In genomic region chr10:128147669-128148068, GRCh38 we compare ENCODE assay signal across 16 cellular contexts. TPM values are rescaled to one million over a fixed set of nuclear protein-coding genes. Genes with fewer than 3 reads are reported as not detected.
DNase-seq lines count a peak whose midpoint lies in the region; ATAC-seq and TF ChIP-seq lines count a peak whose summit lies in the region.
"Had no signal": no experiment of that assay in that cellular context is flagged by ENCODE, and none has a peak within 500 bp of the region (broad histone marks: within the 10 kb centered on the region; RNA-seq: fewer than 3 reads in every experiment).

No MANE protein-coding gene starts in this region.

- peaks cover 10% of the 10 kb centered on the region for H3K9me3 Mint-ChIP-seq in activated naive CD8-positive, alpha-beta T cell (ENCODE audit: low read depth)
- peaks cover 11% of the 10 kb centered on the region for H3K9me3 Mint-ChIP-seq in activated naive CD8-positive, alpha-beta T cell treated with anti-CD3 and anti-CD28 coated beads for 36 hours
- peaks cover 14% of the 10 kb centered on the region for H3K9me3 Mint-ChIP-seq in activated naive CD8-positive, alpha-beta T cell treated with anti-CD3 and anti-CD28 coated beads, Interleukin-2, amount 50 U/mL, for 24 hours

- H3K27ac Mint-ChIP-seq in activated naive CD8-positive, alpha-beta T cell = no peak overlapping the region
- H3K27ac Mint-ChIP-seq in activated naive CD8-positive, alpha-beta T cell treated with anti-CD3 and anti-CD28 coated beads for 36 hours = no peak overlapping the region
- peak overlapping the region; percentile 78 for H3K27ac Mint-ChIP-seq in activated naive CD8-positive, alpha-beta T cell treated with anti-CD3 and anti-CD28 coated beads, Interleukin-2, amount 50 U/mL, for 24 hours
- H3K27ac Mint-ChIP-seq: activated T-cell treated with anti-CD3 and anti-CD28 coated beads, Interleukin-2, amount 50 U/mL, for 72 hours; T-helper 1 cell treated with Interleukin-12 subunit alpha and Interleukin-12 subunit beta and Interleukin-4 antibody, amounts not matched to agents 30 μg/mL and 1 μg/mL, for 36 hours had no signal

- no peaks in the 10 kb centered on the region for H3K36me3 Mint-ChIP-seq in activated naive CD8-positive, alpha-beta T cell
- peaks cover 3% of the 10 kb centered on the region for H3K36me3 Mint-ChIP-seq in activated naive CD8-positive, alpha-beta T cell treated with anti-CD3 and anti-CD28 coated beads for 36 hours
- peaks cover 6% of the 10 kb centered on the region for H3K36me3 Mint-ChIP-seq in activated naive CD8-positive, alpha-beta T cell treated with anti-CD3 and anti-CD28 coated beads, Interleukin-2, amount 50 U/mL, for 24 hours (ENCODE audit: low read depth)

- no peak overlapping the region for H3K4me3 ChIP-seq in fibroblast of the aortic adventitia (ENCODE audit: low read depth, low read length)
- H3K4me3 ChIP-seq: smooth muscle cell had no signal

- ATAC-seq in activated naive CD8-positive, alpha-beta T cell treated with anti-CD3 and anti-CD28 coated beads, Interleukin-2, amount 50 U/mL, for 24 hours = no peak
- ATAC-seq in GM21529 (IDR thresholded peaks at IDR 0.05; ENCODE audit: unreplicated experiment) = no peak
- ATAC-seq: activated T-cell treated with anti-CD3 and anti-CD28 coated beads, Interleukin-2, amount 50 U/mL, for 72 hours; HepG2 had no signal

- TF ChIP-seq CTCF in fibroblast of the aortic adventitia (IDR thresholded peaks at IDR 0.05; ENCODE audit: insufficient read depth, low read length) = no peak

- peaks cover 19% of the 10 kb centered on the region for H3K4me1 Mint-ChIP-seq in activated naive CD8-positive, alpha-beta T cell (ENCODE audit: low read depth)
- H3K4me1 Mint-ChIP-seq in activated naive CD8-positive, alpha-beta T cell treated with anti-CD3 and anti-CD28 coated beads for 36 hours = peaks cover 14% of the 10 kb centered on the region
- peaks cover 40% of the 10 kb centered on the region for H3K4me1 Mint-ChIP-seq in activated naive CD8-positive, alpha-beta T cell treated with anti-CD3 and anti-CD28 coated beads, Interleukin-2, amount 50 U/mL, for 24 hours

- no peak for DNase-seq in activated naive CD8-positive, alpha-beta T cell treated with anti-CD3 and anti-CD28 coated beads for 36 hours
- DNase-seq in activated naive CD8-positive, alpha-beta T cell treated with anti-CD3 and anti-CD28 coated beads, Interleukin-2, amount 50 U/mL, for 24 hours = no peak
- peak; percentile 91 for DNase-seq in fibroblast of the aortic adventitia (ENCODE audit: low read depth)
- peak; percentile 88 for DNase-seq in stromal cell of bone marrow (ENCODE audit: low read depth)
- DNase-seq in NCI-H146 (lab: John Stamatoyannopoulos, UW) = no peak
- no peak for DNase-seq in NCI-H82 (lab: John Stamatoyannopoulos, UW)
- DNase-seq: activated CD4-positive, alpha-beta T cell treated with anti-CD3 and anti-CD28 coated beads for 4 hours; activated T-cell treated with anti-CD3 and anti-CD28 coated beads, Interleukin-2, amount 50 U/mL, for 72 hours; DMS 273 treated with DMSO at 0.1 percent for 48 hours; NCI-H1105 treated with DMSO at 0.1 percent for 48 hours; NCI-H446 treated with DMSO at 0.1 percent for 48 hours had no signal

- H3K4me3 Mint-ChIP-seq in activated naive CD8-positive, alpha-beta T cell = peak overlapping the region; percentile 31
- H3K4me3 Mint-ChIP-seq in activated naive CD8-positive, alpha-beta T cell treated with anti-CD3 and anti-CD28 coated beads for 36 hours = no peak overlapping the region
- H3K4me3 Mint-ChIP-seq in activated naive CD8-positive, alpha-beta T cell treated with anti-CD3 and anti-CD28 coated beads, Interleukin-2, amount 50 U/mL, for 24 hours = peak overlapping the region; percentile 49
- H3K4me3 Mint-ChIP-seq: T-helper 1 cell treated with Interleukin-12 subunit alpha and Interleukin-12 subunit beta and Interleukin-4 antibody, amounts not matched to agents 30 μg/mL and 1 μg/mL, for 36 hours had no signal

- H3K27me3 Mint-ChIP-seq in activated naive CD8-positive, alpha-beta T cell = no peaks in the 10 kb centered on the region
- H3K27me3 Mint-ChIP-seq in activated naive CD8-positive, alpha-beta T cell treated with anti-CD3 and anti-CD28 coated beads for 36 hours = no peaks in the 10 kb centered on the region
- H3K27me3 Mint-ChIP-seq in activated naive CD8-positive, alpha-beta T cell treated with anti-CD3 and anti-CD28 coated beads, Interleukin-2, amount 50 U/mL, for 24 hours = peaks cover 7% of the 10 kb centered on the region

RNA-seq across cellular contexts. Expression of gene MKI67, which starts 21.4 kb away (rescaled TPM):
- 100 to 1,000 TPM; 196 to 210 TPM for total RNA-seq in activated naive CD8-positive, alpha-beta T cell treated with anti-CD3 and anti-CD28 coated beads for 36 hours
- total RNA-seq in fibroblast of the aortic adventitia (ENCODE audit: low replicate concordance) = 1.6 and 38.7 TPM in 2 replicates

Comparison
In these comparisons a context has a peak if more than half of its experiments do, and no peak if none do; other contexts are left out.
1. DNase-seq: peak in fibroblast of the aortic adventitia (single experiment) and stromal cell of bone marrow (single experiment); none in activated naive CD8-positive, alpha-beta T cell treated with anti-CD3 and anti-CD28 coated beads for 36 hours (single experiment), activated naive CD8-positive, alpha-beta T cell treated with anti-CD3 and anti-CD28 coated beads, Interleukin-2, amount 50 U/mL, for 24 hours (single experiment), NCI-H146 (single experiment) and NCI-H82 (single experiment).